15 cellular contexts compared by ENCODE assay signal in the genomic region with DNA sequence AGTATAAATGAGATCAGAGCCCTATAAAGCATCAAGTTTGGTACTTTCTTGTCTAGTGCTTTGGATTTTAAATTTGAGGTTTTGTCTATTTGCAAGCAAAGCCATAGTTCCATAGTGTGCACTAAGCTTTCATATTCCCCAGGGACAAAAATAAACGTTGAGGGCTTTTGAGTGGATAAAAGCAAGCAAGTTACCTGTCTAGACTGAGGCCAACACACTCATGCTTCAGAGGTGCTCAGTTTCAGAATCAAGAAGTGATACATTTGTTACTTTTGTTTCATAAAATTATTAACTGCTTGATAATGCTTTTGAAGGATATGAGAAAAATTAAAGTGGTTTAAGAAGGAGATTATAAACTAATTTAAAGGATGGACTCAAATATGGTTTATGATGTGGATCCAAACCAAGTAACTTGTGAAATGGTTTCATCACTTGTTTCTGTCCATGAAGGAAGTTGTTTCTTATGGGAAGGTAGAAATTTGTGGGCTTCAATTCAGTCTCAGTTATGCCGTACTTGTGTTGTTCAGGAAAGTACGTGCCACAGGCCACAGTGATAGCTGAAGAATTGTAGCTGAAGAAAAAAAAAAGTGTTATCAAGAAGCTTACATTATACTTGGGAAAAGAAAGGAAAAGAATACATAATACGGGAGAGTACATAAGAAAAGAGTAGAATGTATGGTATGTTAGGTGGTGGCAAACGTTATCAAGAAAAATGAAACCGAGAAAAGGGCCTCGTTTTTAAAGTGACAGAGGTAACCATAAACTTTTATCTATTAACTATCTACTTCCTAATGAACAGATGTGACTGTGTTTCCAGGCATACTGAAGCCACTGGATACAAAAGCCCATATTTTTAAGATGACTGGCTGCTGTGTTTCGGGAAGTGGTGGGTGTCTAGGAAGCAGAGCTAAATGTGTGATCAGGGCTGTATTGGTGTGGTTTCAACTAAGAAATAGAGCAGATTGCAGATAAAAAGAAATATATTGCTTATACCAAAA.
A peak's percentile ranks its signal among the peaks of the same experiment; 100 is the strongest.
DNase-seq lines count a peak whose midpoint lies in the region; ATAC-seq lines count a peak whose summit lies in the region.
"Had no signal": no experiment of that assay in that cellular context is flagged by ENCODE, and none has a peak within 500 bp of the region (broad histone marks: within the 10 kb centered on the region; RNA-seq: fewer than 3 reads in every experiment).

No MANE protein-coding gene starts in this region.

- H3K9me3 Mint-ChIP-seq in stimulated activated naive CD8-positive, alpha-beta T cell treated with anti-CD3 and anti-CD28 coated beads, Interleukin-15, Interleukin-2, amounts not matched to agents 100 ng/mL and 50 ng/mL, for 24 hours, result peaks cover 4% of the 10 kb centered on the region
- H3K9me3 Mint-ChIP-seq in stimulated activated naive CD8-positive, alpha-beta T cell treated with anti-CD3 and anti-CD28 coated beads, Interleukin-15, amount 100 ng/mL, for 72 hours, result no peaks in the 10 kb centered on the region

- no peak for DNase-seq in stimulated activated naive CD8-positive, alpha-beta T cell treated with anti-CD3 and anti-CD28 coated beads, Interleukin-15, Interleukin-2, amounts not matched to agents 100 U/mL and 50 U/mL, for 24 hours
- DNase-seq in KG1 (lab: John Stamatoyannopoulos, UW) (peak; percentile 31), mesendoderm (no peak), D341Med (ENCODE audit: low spot score) (no peak)
- DNase-seq in stimulated activated naive CD8-positive, alpha-beta T cell treated with anti-CD3 and anti-CD28 coated beads, Interleukin-15, amount 100 ng/mL, for 72 hours, result no peak
- DNase-seq: activated effector memory CD4-positive, alpha-beta T cell treated with anti-CD3 and anti-CD28 coated beads, Interleukin-2, amount 50 U/mL, for 16 hours; colonic mucosa; foreskin fibroblast; left ventricle myocardium inferior; NCI-H187 treated with DMSO at 0.1 percent for 48 hours; occipital lobe; stimulated activated naive CD4-positive, alpha-beta T cell had no signal

- no peaks in the 10 kb centered on the region for H3K27me3 Mint-ChIP-seq in stimulated activated naive CD8-positive, alpha-beta T cell treated with anti-CD3 and anti-CD28 coated beads, Interleukin-15, Interleukin-2, amounts not matched to agents 100 ng/mL and 50 ng/mL, for 24 hours
- no peaks in the 10 kb centered on the region for H3K27me3 Mint-ChIP-seq in stimulated activated naive CD8-positive, alpha-beta T cell treated with anti-CD3 and anti-CD28 coated beads, Interleukin-15, amount 100 ng/mL, for 72 hours

- H3K4me1 ChIP-seq in mesendoderm (ENCODE audit: control insufficient read depth, low read depth, low read length), result no peaks in the 10 kb centered on the region
- H3K4me1 ChIP-seq: colonic mucosa, left ventricle myocardium inferior had no signal

- no peak overlapping the region for H4K5ac ChIP-seq in mesendoderm (ENCODE audit: low read length)

- no peak overlapping the region for H2BK15ac ChIP-seq in mesendoderm (replicated peaks; ENCODE audit: low read depth)

- peaks cover 13% of the 10 kb centered on the region for H3K4me1 Mint-ChIP-seq in stimulated activated naive CD8-positive, alpha-beta T cell treated with anti-CD3 and anti-CD28 coated beads, Interleukin-15, Interleukin-2, amounts not matched to agents 100 ng/mL and 50 ng/mL, for 24 hours (ENCODE audit: low read depth)
- peaks cover 9% of the 10 kb centered on the region for H3K4me1 Mint-ChIP-seq in stimulated activated naive CD8-positive, alpha-beta T cell treated with anti-CD3 and anti-CD28 coated beads, Interleukin-15, amount 100 ng/mL, for 72 hours

- H3K18ac ChIP-seq in mesendoderm (ENCODE audit: low read length), result no peak overlapping the region

- no peaks in the 10 kb centered on the region for H3K27me3 ChIP-seq in mesendoderm (ENCODE audit: insufficient read depth, low read length, poor library complexity)
- H3K27me3 ChIP-seq: colonic mucosa had no signal

- H3K27ac ChIP-seq in mesendoderm (ENCODE audit: low read depth, low read length), result no peak overlapping the region
- H3K27ac ChIP-seq: colonic mucosa, left ventricle myocardium inferior had no signal

- H3K27ac Mint-ChIP-seq in stimulated activated naive CD8-positive, alpha-beta T cell treated with anti-CD3 and anti-CD28 coated beads, Interleukin-15, Interleukin-2, amounts not matched to agents 100 ng/mL and 50 ng/mL, for 24 hours, result no peak overlapping the region
- H3K27ac Mint-ChIP-seq in stimulated activated naive CD8-positive, alpha-beta T cell treated with anti-CD3 and anti-CD28 coated beads, Interleukin-15, amount 100 ng/mL, for 72 hours, result peak overlapping the region in 1 of 2 donors; percentile 48

- no peak overlapping the region for H3K4ac ChIP-seq in mesendoderm (ENCODE audit: low read depth, low read length)

- H3K4me3 ChIP-seq in mesendoderm (ENCODE audit: low read length), result no peak overlapping the region
- H3K4me3 ChIP-seq: colonic mucosa, left ventricle myocardium inferior had no signal

- no peak overlapping the region for H4K8ac ChIP-seq in mesendoderm (ENCODE audit: low read depth, low read length)

- no peak overlapping the region for H2BK5ac ChIP-seq in mesendoderm (ENCODE audit: low read length)

- H3K4me2 ChIP-seq in mesendoderm (ENCODE audit: low read length), result no peak overlapping the region

- H3K9ac ChIP-seq in mesendoderm (ENCODE audit: low read length), result no peak overlapping the region

- H2AK5ac ChIP-seq in mesendoderm (ENCODE audit: low read length), result no peak overlapping the region

- no peaks in the 10 kb centered on the region for H3K79me2 ChIP-seq in mesendoderm (ENCODE audit: control insufficient read depth, insufficient read depth, low read length)

- no peak overlapping the region for H3K56ac ChIP-seq in mesendoderm (ENCODE audit: low read length)

- no peak overlapping the region for H3K23ac ChIP-seq in mesendoderm (ENCODE audit: low read length)

- H3K36me3 Mint-ChIP-seq in stimulated activated naive CD8-positive, alpha-beta T cell treated with anti-CD3 and anti-CD28 coated beads, Interleukin-15, Interleukin-2, amounts not matched to agents 100 ng/mL and 50 ng/mL, for 24 hours (ENCODE audit: low read depth), result no peaks in the 10 kb centered on the region

- no peak for ATAC-seq in stimulated activated naive CD8-positive, alpha-beta T cell treated with anti-CD3 and anti-CD28 coated beads, Interleukin-15, Interleukin-2, amounts not matched to agents 100 U/mL and 50 U/mL, for 24 hours
- ATAC-seq in HG02678 (IDR thresholded peaks at IDR 0.05; ENCODE audit: unreplicated experiment) (peak; percentile 72), GM21723 (IDR thresholded peaks at IDR 0.05; ENCODE audit: unreplicated experiment) (no peak)
- ATAC-seq in stimulated activated naive CD8-positive, alpha-beta T cell treated with anti-CD3 and anti-CD28 coated beads, Interleukin-15, amount 100 ng/mL, for 72 hours, result no peak

- peak overlapping the region; percentile 27 for H3K4me3 Mint-ChIP-seq in stimulated activated naive CD8-positive, alpha-beta T cell treated with anti-CD3 and anti-CD28 coated beads, Interleukin-15, Interleukin-2, amounts not matched to agents 100 ng/mL and 50 ng/mL, for 24 hours
- peak overlapping the region; percentile 50 to 53 for H3K4me3 Mint-ChIP-seq in stimulated activated naive CD8-positive, alpha-beta T cell treated with anti-CD3 and anti-CD28 coated beads, Interleukin-15, amount 100 ng/mL, for 72 hours

- H2BK120ac ChIP-seq in mesendoderm (ENCODE audit: low read depth, low read length), result no peak overlapping the region

- WGBS in mesendoderm (ENCODE audit: extremely low coverage, insufficient coverage, low lambda C conversion rate), result 100% methylated on average over 1 of the region's 8 CpGs

- H3K79me1 ChIP-seq in mesendoderm (ENCODE audit: low read length), result no peaks in the 10 kb centered on the region

- H3K36me3 ChIP-seq in mesendoderm (ENCODE audit: control insufficient read depth, insufficient read depth, low read length), result no peaks in the 10 kb centered on the region
- H3K36me3 ChIP-seq: colonic mucosa, left ventricle myocardium inferior had no signal
